Comparison of ENCODE assay signal across 8 cellular contexts in genomic region chr22:17120281-17120680, GRCh38. TPM values are rescaled to one million over a fixed set of nuclear protein-coding genes. Genes with fewer than 3 reads are reported as not detected.
DNase-seq lines count a peak whose midpoint lies in the region; ATAC-seq, FAIRE-seq and TF ChIP-seq lines count a peak whose summit lies in the region.

No MANE protein-coding gene starts in this region.

- no peaks in the 10 kb centered on the region for H3K9me3 Mint-ChIP-seq in MCF 10A (ENCODE audit: unreplicated experiment)
- H3K9me3 Mint-ChIP-seq in endothelial cell (ENCODE audit: unreplicated experiment), result no peaks in the 10 kb centered on the region
- no peaks in the 10 kb centered on the region for H3K9me3 Mint-ChIP-seq in natural killer cell

- CTCF ChIA-PET in MCF 10A (lab: Yijun Ruan, JAX), result interaction anchor here (1.1 kb wide), 1 partner anchor 18 kb away, joined by 3 read pairs; no protein-coding TSS in a partner anchor

- DNase-seq in T47D (ENCODE audit: low read depth in 1 of 2, low spot score in 1 of 2) (peak; percentile 82 to 85), MCF 10A (ENCODE audit: unreplicated experiment) (no peak), endothelial cell (ENCODE audit: low spot score) (peak; percentile 86), natural killer cell (peak; percentile 50), urothelium cell line (ENCODE audit: low spot score) (peak; percentile 65), DMS153 treated with DMSO at 0.1 percent for 48 hours (lab: John Stamatoyannopoulos, UW; ENCODE audit: unreplicated experiment) (no peak)
- peak; percentile 60 for DNase-seq in activated CD4-positive, alpha-beta T cell treated with anti-CD3 and anti-CD28 coated beads, Interleukin-2, amount 50 U/mL, for 1 hour

- no peak for TF ChIP-seq CTCF in MCF 10A (IDR thresholded peaks at IDR 0.05; ENCODE audit: unreplicated experiment)
- no peak for TF ChIP-seq CTCF in endothelial cell (IDR thresholded peaks at IDR 0.05; ENCODE audit: unreplicated experiment)
- TF ChIP-seq CTCF in natural killer cell (IDR thresholded peaks at IDR 0.05), result no peak

- H3K27ac Mint-ChIP-seq in MCF 10A (ENCODE audit: low read depth, unreplicated experiment), result no peak overlapping the region
- no peak overlapping the region for H3K27ac Mint-ChIP-seq in endothelial cell (ENCODE audit: unreplicated experiment)
- no peak overlapping the region for H3K27ac Mint-ChIP-seq in natural killer cell

- POLR2A ChIA-PET in MCF 10A (lab: Yijun Ruan, JAX), result no interaction called here

- in situ Hi-C loops in T47D (cut with HindIII; ENCODE audit: low pct_unique_long_range_greater_than_20kb, low sequenced_read_pairs), result no loop called here

- ATAC-seq in natural killer cell, result peak; percentile 78 to 89 (median 81)
- no peak for ATAC-seq in HG02623 (IDR thresholded peaks at IDR 0.05; ENCODE audit: unreplicated experiment)

- H3K36me3 Mint-ChIP-seq in MCF 10A (ENCODE audit: insufficient read depth, unreplicated experiment), result no peaks in the 10 kb centered on the region
- H3K36me3 Mint-ChIP-seq in endothelial cell (ENCODE audit: low read depth, unreplicated experiment), result peaks cover 18% of the 10 kb centered on the region
- peaks cover 5% of the 10 kb centered on the region for H3K36me3 Mint-ChIP-seq in natural killer cell

- BruUV-seq in MCF 10A (replicated peaks; lab: Mats Ljungman, UMichigan), result no TSS peak

- intact Hi-C loops in MCF 10A (cut with micrococcal nuclease), result no loop called here
- intact Hi-C loops in natural killer cell (cut with micrococcal nuclease), result no loop called here

- H3K27me3 Mint-ChIP-seq in MCF 10A (ENCODE audit: insufficient read depth, unreplicated experiment) (peaks cover 25% of the 10 kb centered on the region), endothelial cell (ENCODE audit: unreplicated experiment) (peaks cover 15% of the 10 kb centered on the region), natural killer cell (ENCODE audit: low read depth in 2 of 2) (peaks cover 14 to 21% of the 10 kb centered on the region in 2 donors)

- H3K4me3 Mint-ChIP-seq in MCF 10A (ENCODE audit: unreplicated experiment), result no peak overlapping the region
- no peak overlapping the region for H3K4me3 Mint-ChIP-seq in endothelial cell (ENCODE audit: unreplicated experiment)
- peak overlapping the region; percentile 37 for H3K4me3 Mint-ChIP-seq in natural killer cell

- H3K4me1 Mint-ChIP-seq in MCF 10A (ENCODE audit: insufficient read depth, unreplicated experiment), result no peaks in the 10 kb centered on the region
- H3K4me1 Mint-ChIP-seq in endothelial cell (ENCODE audit: unreplicated experiment), result peaks cover 44% of the 10 kb centered on the region
- H3K4me1 Mint-ChIP-seq in natural killer cell, result peaks cover 41 to 45% of the 10 kb centered on the region in 2 donors

- no peak for FAIRE-seq in urothelium cell line (lab: Jason Lieb, UNC)

RNA-seq across cellular contexts. Expression of gene TMEM121B, which starts 0.9 kb away (rescaled TPM):
- total RNA-seq in MCF 10A (2022), result 0.07 TPM in 1 of 2 replicates, not detected in the other
- 62.2 TPM for total RNA-seq in endothelial cell (ENCODE audit: unreplicated experiment)
- total RNA-seq in natural killer cell, result under 1 TPM in 2 of 3 donors, not detected in 1; 0.18 to 0.35 TPM

RNA-seq across cellular contexts. Expression of gene IL17RA, which starts 35.5 kb away (rescaled TPM):
- total RNA-seq in MCF 10A (2022) (11.5 and 11.9 TPM in 2 replicates), endothelial cell (ENCODE audit: unreplicated experiment) (63.7 TPM), natural killer cell (10 to 100 TPM; 22.1 to 42.6 (median 28.7) TPM)

RNA-seq across cellular contexts. Expression of gene HDHD5, which starts 38.8 kb away (rescaled TPM):
- total RNA-seq in MCF 10A (2022), result 38.7 and 51.8 TPM in 2 replicates
- 60.5 TPM for total RNA-seq in endothelial cell (ENCODE audit: unreplicated experiment)
- total RNA-seq in natural killer cell, result 10 to 100 TPM; 12.0 to 16.5 (median 13.5) TPM

Comparison
In these comparisons a context has a peak if more than half of its experiments do, and no peak if none do; other contexts are left out.
1. DNase-seq: peak in T47D (2 of 2), activated CD4-positive, alpha-beta T cell treated with anti-CD3 and anti-CD28 coated beads, Interleukin-2, amount 50 U/mL, for 1 hour (single experiment), endothelial cell (single experiment), natural killer cell (single experiment) and urothelium cell line (single experiment); none in MCF 10A (single experiment) and DMS153 treated with DMSO at 0.1 percent for 48 hours (single experiment).
2. RNA of gene TMEM121B, which starts 0.9 kb away (total RNA-seq): 62.2 TPM in endothelial cell (single experiment); 0.18 to 0.35 TPM in natural killer cell and 0.07 TPM in MCF 10A; every median in the first group is over 10 times any median in the second.